ENCODE assay signal across 10 cellular contexts in genomic region chr17:62572488-62573469, GRCh38. TPM values are rescaled to one million over a fixed set of nuclear protein-coding genes. Genes with fewer than 3 reads are reported as not detected.
A peak's percentile ranks its signal among the peaks of the same experiment; 100 is the strongest.
DNase-seq lines count a peak whose midpoint lies in the region; ATAC-seq and TF ChIP-seq lines count a peak whose summit lies in the region.
"Had no signal": no experiment of that assay in that cellular context is flagged by ENCODE, and none has a peak within 500 bp of the region (broad histone marks: within the 10 kb centered on the region; RNA-seq: fewer than 3 reads in every experiment).

No MANE protein-coding gene starts in this region.

- H3K4me1 ChIP-seq in skeletal muscle tissue (ENCODE audit: control insufficient read depth in 3 of 3, insufficient read depth in 3 of 3, low read length in 3 of 3), result peaks cover 0 to 5% (median 0%) of the 10 kb centered on the region in 3 donors

- no peaks in the 10 kb centered on the region; the same call in 1 of the 2 replicates for H3K27me3 Mint-ChIP-seq in HFFc6 (ENCODE audit: insufficient read depth)
- no peaks in the 10 kb centered on the region for H3K27me3 Mint-ChIP-seq in WTC11 (ENCODE audit: low read depth)
- H3K27me3 Mint-ChIP-seq: naive thymus-derived CD8-positive, alpha-beta T cell had no signal

- H3K4me1 Mint-ChIP-seq in HFFc6 (ENCODE audit: low read depth) (peaks cover 29% of the 10 kb centered on the region), WTC11 (no peaks in the 10 kb centered on the region)

- CTCF ChIA-PET in WTC11 (lab: Charles Lee), result no interaction called here

- no peak overlapping the region for H3K9ac ChIP-seq in skeletal muscle tissue (ENCODE audit: low read depth in 1 of 3, low read length in 3 of 3)

- peak overlapping the region; percentile 83 for H3K27ac Mint-ChIP-seq in HFFc6
- 0 out of 2 replicates have a peak overlapping the region, but pooled peaks have one; percentile 5 for H3K27ac Mint-ChIP-seq in WTC11

- H3K9me3 ChIP-seq in skeletal muscle tissue (ENCODE audit: control insufficient read depth in 3 of 3, low read length in 3 of 3), result no peaks in the 10 kb centered on the region

- TF ChIP-seq CTCF in HFFc6 (IDR thresholded peaks at IDR 0.05) (no peak), WTC11 (IDR thresholded peaks at IDR 0.05) (no peak), fibroblast of the aortic adventitia (IDR thresholded peaks at IDR 0.05; ENCODE audit: insufficient read depth, low read length) (no peak)

- DNase-seq in HFFc6 (peak; percentile 19), WTC11 (ENCODE audit: low spot score) (no peak), fibroblast of the aortic adventitia (ENCODE audit: low read depth) (peak; percentile 46), glomerular visceral epithelial cell (ENCODE audit: extremely low spot score) (no peak)
- no peak for DNase-seq in stimulated activated CD8-positive, alpha-beta memory T cell treated with anti-CD3 and anti-CD28 coated beads, Interleukin-4, amount 100 ng/mL, for 48 hours
- DNase-seq: activated gamma-delta T cell; effector CD4-positive, alpha-beta T cell; naive thymus-derived CD8-positive, alpha-beta T cell had no signal

- no peaks in the 10 kb centered on the region for H3K27me3 ChIP-seq in skeletal muscle tissue (ENCODE audit: control insufficient read depth in 3 of 3, insufficient read depth in 3 of 3, low read length in 3 of 3)

- H3K4me3 Mint-ChIP-seq in HFFc6 (peak overlapping the region; percentile 63), WTC11 (no peak overlapping the region)
- H3K4me3 Mint-ChIP-seq: naive thymus-derived CD8-positive, alpha-beta T cell had no signal

- POLR2A ChIA-PET in WTC11 (lab: Charles Lee), result interaction anchor here (0.6 to 0.7 kb wide), 2 partner anchors 49 to 94 kb away, joined by 3 read pairs; no protein-coding TSS in a partner anchor

- peak overlapping the region; percentile 66 for H3K27ac ChIP-seq in skeletal muscle tissue (ENCODE audit: low read depth, low read length)

- H3K9me3 Mint-ChIP-seq in HFFc6, result no peaks in the 10 kb centered on the region
- no peaks in the 10 kb centered on the region for H3K9me3 Mint-ChIP-seq in WTC11
- H3K9me3 Mint-ChIP-seq: naive thymus-derived CD8-positive, alpha-beta T cell had no signal

- H3K36me3 Mint-ChIP-seq in HFFc6 (ENCODE audit: low read depth), result peaks cover 61% of the 10 kb centered on the region
- peaks cover 36% of the 10 kb centered on the region for H3K36me3 Mint-ChIP-seq in WTC11

- peaks cover 8 to 25% (median 24%) of the 10 kb centered on the region in 3 donors for H3K36me3 ChIP-seq in skeletal muscle tissue (ENCODE audit: control insufficient read depth in 3 of 3, insufficient read depth in 3 of 3, low read length in 3 of 3)

- ATAC-seq in WTC11 (no peak), GM21367 (IDR thresholded peaks at IDR 0.05; ENCODE audit: unreplicated experiment) (no peak)
- ATAC-seq: naive thymus-derived CD8-positive, alpha-beta T cell had no signal

- H3K4me3 ChIP-seq in fibroblast of the aortic adventitia (ENCODE audit: low read depth, low read length) (no peak overlapping the region), skeletal muscle tissue (ENCODE audit: low read length in 3 of 3) (no peak overlapping the region)

TF ChIP-seq in WTC11, 78 proteins besides CTCF, POLR2A, EP300 and RAD21 (continues in another document):
- TF ChIP-seq, protein P1, sequence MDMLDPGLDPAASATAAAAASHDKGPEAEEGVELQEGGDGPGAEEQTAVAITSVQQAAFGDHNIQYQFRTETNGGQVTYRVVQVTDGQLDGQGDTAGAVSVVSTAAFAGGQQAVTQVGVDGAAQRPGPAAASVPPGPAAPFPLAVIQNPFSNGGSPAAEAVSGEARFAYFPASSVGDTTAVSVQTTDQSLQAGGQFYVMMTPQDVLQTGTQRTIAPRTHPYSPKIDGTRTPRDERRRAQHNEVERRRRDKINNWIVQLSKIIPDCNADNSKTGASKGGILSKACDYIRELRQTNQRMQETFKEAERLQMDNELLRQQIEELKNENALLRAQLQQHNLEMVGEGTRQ (CRISPR knock-in tag; IDR thresholded peaks at IDR 0.05), result no peak
- TF ChIP-seq, protein P2, sequence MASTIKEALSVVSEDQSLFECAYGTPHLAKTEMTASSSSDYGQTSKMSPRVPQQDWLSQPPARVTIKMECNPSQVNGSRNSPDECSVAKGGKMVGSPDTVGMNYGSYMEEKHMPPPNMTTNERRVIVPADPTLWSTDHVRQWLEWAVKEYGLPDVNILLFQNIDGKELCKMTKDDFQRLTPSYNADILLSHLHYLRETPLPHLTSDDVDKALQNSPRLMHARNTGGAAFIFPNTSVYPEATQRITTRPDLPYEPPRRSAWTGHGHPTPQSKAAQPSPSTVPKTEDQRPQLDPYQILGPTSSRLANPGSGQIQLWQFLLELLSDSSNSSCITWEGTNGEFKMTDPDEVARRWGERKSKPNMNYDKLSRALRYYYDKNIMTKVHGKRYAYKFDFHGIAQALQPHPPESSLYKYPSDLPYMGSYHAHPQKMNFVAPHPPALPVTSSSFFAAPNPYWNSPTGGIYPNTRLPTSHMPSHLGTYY (CRISPR knock-in tag; IDR thresholded peaks at IDR 0.05), result no peak
- TF ChIP-seq, protein P3, sequence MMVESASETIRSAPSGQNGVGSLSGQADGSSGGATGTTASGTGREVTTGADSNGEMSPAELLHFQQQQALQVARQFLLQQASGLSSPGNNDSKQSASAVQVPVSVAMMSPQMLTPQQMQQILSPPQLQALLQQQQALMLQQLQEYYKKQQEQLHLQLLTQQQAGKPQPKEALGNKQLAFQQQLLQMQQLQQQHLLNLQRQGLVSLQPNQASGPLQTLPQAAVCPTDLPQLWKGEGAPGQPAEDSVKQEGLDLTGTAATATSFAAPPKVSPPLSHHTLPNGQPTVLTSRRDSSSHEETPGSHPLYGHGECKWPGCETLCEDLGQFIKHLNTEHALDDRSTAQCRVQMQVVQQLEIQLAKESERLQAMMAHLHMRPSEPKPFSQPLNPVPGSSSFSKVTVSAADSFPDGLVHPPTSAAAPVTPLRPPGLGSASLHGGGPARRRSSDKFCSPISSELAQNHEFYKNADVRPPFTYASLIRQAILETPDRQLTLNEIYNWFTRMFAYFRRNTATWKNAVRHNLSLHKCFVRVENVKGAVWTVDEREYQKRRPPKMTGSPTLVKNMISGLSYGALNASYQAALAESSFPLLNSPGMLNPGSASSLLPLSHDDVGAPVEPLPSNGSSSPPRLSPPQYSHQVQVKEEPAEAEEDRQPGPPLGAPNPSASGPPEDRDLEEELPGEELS (CRISPR knock-in tag; IDR thresholded peaks at IDR 0.05), result no peak
- no peak for TF ChIP-seq FOXJ3 (CRISPR knock-in tag; IDR thresholded peaks at IDR 0.05; ENCODE audit: borderline replicate concordance)
- no peak for TF ChIP-seq OVOL2 (CRISPR knock-in tag; IDR thresholded peaks at IDR 0.05; ENCODE audit: borderline replicate concordance)
- no peak for TF ChIP-seq TEAD1 (CRISPR knock-in tag; IDR thresholded peaks at IDR 0.05)
- TF ChIP-seq TCF7 (CRISPR knock-in tag; IDR thresholded peaks at IDR 0.05; ENCODE audit: low read depth), result no peak
- TF ChIP-seq, protein P4, sequence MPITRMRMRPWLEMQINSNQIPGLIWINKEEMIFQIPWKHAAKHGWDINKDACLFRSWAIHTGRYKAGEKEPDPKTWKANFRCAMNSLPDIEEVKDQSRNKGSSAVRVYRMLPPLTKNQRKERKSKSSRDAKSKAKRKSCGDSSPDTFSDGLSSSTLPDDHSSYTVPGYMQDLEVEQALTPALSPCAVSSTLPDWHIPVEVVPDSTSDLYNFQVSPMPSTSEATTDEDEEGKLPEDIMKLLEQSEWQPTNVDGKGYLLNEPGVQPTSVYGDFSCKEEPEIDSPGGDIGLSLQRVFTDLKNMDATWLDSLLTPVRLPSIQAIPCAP (CRISPR knock-in tag; IDR thresholded peaks at IDR 0.05), result no peak
- no peak for TF ChIP-seq PRDM15 (CRISPR knock-in tag; IDR thresholded peaks at IDR 0.05)

RNA-seq across cellular contexts. Expression of gene MRC2, which starts 54.7 kb away (rescaled TPM):
- 100 to 1,000 TPM; 255 to 313 (median 279) TPM for total RNA-seq in HFFc6 (2021; fragmentation: NEBNext Ultra II Directional; extraction: Animal tissue kit (Norgen Biotek cat#: 25700))
- total RNA-seq in WTC11 (2021) (30.3 to 35.3 TPM (median 32.5 TPM) in 3 replicates), fibroblast of the aortic adventitia (ENCODE audit: low replicate concordance) (170 and 245 TPM in 2 replicates), skeletal muscle tissue (175 TPM)

Comparison
In these comparisons a context has a peak if more than half of its experiments do, and no peak if none do; other contexts are left out.
1. DNase-seq: peak in HFFc6 (single experiment) and fibroblast of the aortic adventitia (single experiment); none in WTC11 (single experiment), glomerular visceral epithelial cell (single experiment) and stimulated activated CD8-positive, alpha-beta memory T cell treated with anti-CD3 and anti-CD28 coated beads, Interleukin-4, amount 100 ng/mL, for 48 hours (single experiment).